In genomic region chr5:6633469-6634326, GRCh38 we compare ENCODE assay signal across 8 cellular contexts. TPM values are rescaled to one million over a fixed set of nuclear protein-coding genes. Genes with fewer than 3 reads are reported as not detected.
DNase-seq lines count a peak whose midpoint lies in the region; TF ChIP-seq lines count a peak whose summit lies in the region.

No MANE protein-coding gene starts in this region.

- POLR2A ChIA-PET in HEK293T (lab: Yijun Ruan, JAX) = interaction anchor here (0.6 to 1.8 kb wide), 10 partner anchors 8 to 99 kb away, joined by 3 to 7 read pairs (median 4); partner anchors contain the start of gene TENT4A

- H3K9me3 Mint-ChIP-seq in activated T-cell treated with anti-CD3 and anti-CD28 coated beads, Interleukin-2, amount 50 U/mL, for 24 hours = no peaks in the 10 kb centered on the region
- H3K9me3 Mint-ChIP-seq in osteocyte (ENCODE audit: unreplicated experiment) = no peaks in the 10 kb centered on the region

- peak; percentile 57 for DNase-seq in ELF-1 (ENCODE audit: low read depth, low spot score)
- peak; percentile 9 for DNase-seq in HEK293T (ENCODE audit: extremely low spot score)
- peak; percentile 38 for DNase-seq in M059J (ENCODE audit: low read depth)
- DNase-seq in activated T-cell treated with anti-CD3 and anti-CD28 coated beads, Interleukin-2, amount 50 U/mL, for 24 hours = no peak
- peak in 27 of 42 donors; percentile 4 to 55 (median 27) for DNase-seq in head of caudate nucleus
- DNase-seq in osteocyte (ENCODE audit: extremely low spot score, unreplicated experiment) = peak; percentile 88
- DNase-seq in cortex of kidney (lab: John Stamatoyannopoulos, UW) = no peak

- H3K4me1 Mint-ChIP-seq in activated T-cell treated with anti-CD3 and anti-CD28 coated beads, Interleukin-2, amount 50 U/mL, for 24 hours (ENCODE audit: low read depth) = peaks cover 32% of the 10 kb centered on the region
- H3K4me1 Mint-ChIP-seq in osteocyte (ENCODE audit: unreplicated experiment) = peaks cover 25% of the 10 kb centered on the region

- intact Hi-C loops in head of caudate nucleus (cut with DNase I) = loop anchor here (2.0 kb wide), 1 partner anchor 81 kb away; no protein-coding TSS in a partner anchor

- CTCF ChIA-PET in HEK293T (lab: Yijun Ruan, JAX) = no interaction called here

- peak overlapping the region; percentile 99 for H3K27ac Mint-ChIP-seq in activated T-cell treated with anti-CD3 and anti-CD28 coated beads, Interleukin-2, amount 50 U/mL, for 24 hours
- peak overlapping the region; percentile 72 for H3K27ac Mint-ChIP-seq in osteocyte (ENCODE audit: unreplicated experiment)

- H3K36me3 Mint-ChIP-seq in activated T-cell treated with anti-CD3 and anti-CD28 coated beads, Interleukin-2, amount 50 U/mL, for 24 hours (ENCODE audit: low read depth) = peaks cover 53% of the 10 kb centered on the region
- H3K36me3 Mint-ChIP-seq in osteocyte (ENCODE audit: unreplicated experiment) = peaks cover 9% of the 10 kb centered on the region

- H3K27ac ChIP-seq in 22Rv1 = peak overlapping the region; percentile 85

- H3K27me3 Mint-ChIP-seq in activated T-cell treated with anti-CD3 and anti-CD28 coated beads, Interleukin-2, amount 50 U/mL, for 24 hours = no peaks in the 10 kb centered on the region
- H3K27me3 Mint-ChIP-seq in osteocyte (ENCODE audit: unreplicated experiment) = no peaks in the 10 kb centered on the region

- H3K4me3 Mint-ChIP-seq in activated T-cell treated with anti-CD3 and anti-CD28 coated beads, Interleukin-2, amount 50 U/mL, for 24 hours = peak overlapping the region; percentile 99
- H3K4me3 Mint-ChIP-seq in osteocyte (ENCODE audit: unreplicated experiment) = peak overlapping the region; percentile 96

- TF ChIP-seq CTCF in 22Rv1 (IDR thresholded peaks at IDR 0.05) = no peak
- TF ChIP-seq CTCF in osteocyte (IDR thresholded peaks at IDR 0.05) = peak; percentile 11

TF ChIP-seq in HEK293T, 16 proteins besides CTCF, POLR2A, EP300 and RAD21:
- TF ChIP-seq LEF1 (IDR thresholded peaks at IDR 0.05; ENCODE audit: borderline replicate concordance) (no peak), L3MBTL2 (conservative IDR thresholded peaks at IDR 0.05) (peak; percentile 57)

RNA-seq across cellular contexts. Expression of gene SRD5A1, which starts 0.5 kb away (rescaled TPM):
- 48.8 and 53.5 TPM in 2 replicates for total RNA-seq in M059J (2014; rRNA removed; shearing (Covaris generic))
- total RNA-seq in osteocyte = 25.0 and 28.5 TPM in 2 replicates

RNA-seq across cellular contexts. Expression of gene NSUN2, which starts 0.9 kb away (rescaled TPM):
- 33.5 and 54.8 TPM in 2 replicates for total RNA-seq in M059J (2014; rRNA removed; shearing (Covaris generic))
- 48.7 and 50.1 TPM in 2 replicates for total RNA-seq in osteocyte

Comparison
In these comparisons a context has a peak if more than half of its experiments do, and no peak if none do; other contexts are left out.
1. DNase-seq: peak in ELF-1 (single experiment), HEK293T (single experiment), M059J (single experiment), head of caudate nucleus (27 of 42) and osteocyte (single experiment); none in activated T-cell treated with anti-CD3 and anti-CD28 coated beads, Interleukin-2, amount 50 U/mL, for 24 hours (single experiment) and cortex of kidney (single experiment).